Comparison of ENCODE assay signal across 21 cellular contexts in the genomic region with DNA sequence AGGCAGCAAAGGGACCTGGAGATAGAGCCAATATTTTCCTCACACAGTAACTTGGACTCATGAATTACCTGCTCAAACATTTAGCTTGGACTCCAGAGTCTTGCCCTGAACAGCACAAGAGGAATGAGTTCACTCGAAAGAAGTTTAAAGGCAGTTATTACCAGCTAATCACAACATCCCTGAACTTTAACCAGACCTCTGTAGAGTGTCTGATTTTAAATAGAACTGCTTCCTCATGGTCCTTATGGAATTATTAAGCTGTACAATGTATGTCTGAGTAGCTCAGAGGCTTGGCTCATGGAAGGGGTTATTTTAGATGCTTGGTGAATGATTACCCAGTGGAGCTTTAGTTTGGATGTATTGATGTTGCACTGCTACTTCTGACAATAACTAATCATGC.
DNase-seq lines count a peak whose midpoint lies in the region; ATAC-seq and TF ChIP-seq lines count a peak whose summit lies in the region.
"Had no signal": no experiment of that assay in that cellular context is flagged by ENCODE, and none has a peak within 500 bp of the region (broad histone marks: within the 10 kb centered on the region; RNA-seq: fewer than 3 reads in every experiment).

No MANE protein-coding gene starts in this region.

- CTCF ChIA-PET in Panc1 (lab: Charles Lee): no interaction called here

- ATAC-seq in Panc1: no peak
- ATAC-seq in HG03139 (IDR thresholded peaks at IDR 0.05; ENCODE audit: unreplicated experiment): no peak

- TF ChIP-seq EP300 in ovary (IDR thresholded peaks at IDR 0.05): no peak

- H3K9me3 ChIP-seq in Panc1 (ENCODE audit: control insufficient read depth, insufficient read depth, low read depth, low read length) (no peaks in the 10 kb centered on the region), ovary (no peaks in the 10 kb centered on the region)

- TF ChIP-seq CTCF in Panc1 (IDR thresholded peaks at IDR 0.05) (no peak), dorsolateral prefrontal cortex (IDR thresholded peaks at IDR 0.05 in 54 of 56, conservative IDR thresholded peaks at IDR 0.05 in 2 of 56; ENCODE audit: low read depth in 1 of 56, partially characterized antibody in 56 of 56) (no peak), mesothelial cell of epicardium (IDR thresholded peaks at IDR 0.05; ENCODE audit: unreplicated experiment) (no peak), ovary (IDR thresholded peaks at IDR 0.05) (no peak), glutamatergic neuron (IDR thresholded peaks at IDR 0.05; ENCODE audit: partially characterized antibody, unreplicated experiment) (no peak)

- peaks cover 17% of the 10 kb centered on the region for H3K4me1 ChIP-seq in Panc1 (ENCODE audit: control insufficient read depth, insufficient read depth, low read length)
- H3K4me1 ChIP-seq in ovary (ENCODE audit: insufficient read depth): no peaks in the 10 kb centered on the region

- peaks cover 36% of the 10 kb centered on the region for H3K4me1 Mint-ChIP-seq in mesothelial cell of epicardium
- peaks cover 27% of the 10 kb centered on the region for H3K4me1 Mint-ChIP-seq in glutamatergic neuron (ENCODE audit: low read depth, unreplicated experiment)
- H3K4me1 Mint-ChIP-seq: CD4-positive, CD25-positive, alpha-beta regulatory T cell; IgD-negative memory B cell had no signal

- H3K27me3 Mint-ChIP-seq in mesothelial cell of epicardium (ENCODE audit: low read depth) (no peaks in the 10 kb centered on the region), glutamatergic neuron (ENCODE audit: unreplicated experiment) (peaks cover 2% of the 10 kb centered on the region)
- H3K27me3 Mint-ChIP-seq: IgD-negative memory B cell had no signal

- H3K27me3 ChIP-seq in Panc1 (ENCODE audit: control insufficient read depth, insufficient read depth, low read length): no peaks in the 10 kb centered on the region
- H3K27me3 ChIP-seq in dorsolateral prefrontal cortex: no peaks in the 10 kb centered on the region
- H3K27me3 ChIP-seq in ovary: no peaks in the 10 kb centered on the region

- H3K27ac Mint-ChIP-seq in mesothelial cell of epicardium: peak overlapping the region; percentile 37
- H3K27ac Mint-ChIP-seq in glutamatergic neuron (ENCODE audit: unreplicated experiment): no peak overlapping the region
- H3K27ac Mint-ChIP-seq: CD4-positive, CD25-positive, alpha-beta regulatory T cell; IgD-negative memory B cell had no signal

- in situ Hi-C loops in Panc1 (cut with HindIII; ENCODE audit: low pct_unique_long_range_greater_than_20kb, low sequenced_read_pairs): no loop called here

- H3K36me3 Mint-ChIP-seq in mesothelial cell of epicardium: peaks cover 8% of the 10 kb centered on the region
- H3K36me3 Mint-ChIP-seq in glutamatergic neuron (ENCODE audit: unreplicated experiment): peaks cover 4% of the 10 kb centered on the region
- H3K36me3 Mint-ChIP-seq: CD4-positive, CD25-positive, alpha-beta regulatory T cell had no signal

- WGBS in ovary, 3 donors: 76 to 92% (median 87%) methylated on average over 1 of the region's 1 CpG

- DNase-seq in Panc1 (ENCODE audit: low read depth, low spot score): no peak
- DNase-seq in dorsolateral prefrontal cortex: no peak
- no peak for DNase-seq in mesothelial cell of epicardium (ENCODE audit: low spot score in 2 of 2, unreplicated experiment in 2 of 2)
- DNase-seq in renal cortical epithelial cell (ENCODE audit: low read depth): peak; percentile 19
- no peak for DNase-seq in ovary
- no peak for DNase-seq in KG1 (lab: John Stamatoyannopoulos, UW)
- DNase-seq in glutamatergic neuron: no peak
- DNase-seq: CD4-positive, CD25-positive, alpha-beta regulatory T cell; EL; GF-D8; GOT3; HCEC 1CT; Karpas-422; NCI-H1694; NCI-H2081; NCI-H2171 treated with DMSO at 0.1 percent for 48 hours; NCI-H524 treated with DMSO at 0.1 percent for 48 hours; OCI-M1; Right ventricle myocardium superior had no signal

- no TSS peak for BruUV-seq in Panc1 (replicated peaks; lab: Mats Ljungman, UMichigan)

- H3K36me3 ChIP-seq in Panc1 (ENCODE audit: control insufficient read depth, insufficient read depth, low read length): no peaks in the 10 kb centered on the region
- no peaks in the 10 kb centered on the region for H3K36me3 ChIP-seq in ovary

- H3K27ac ChIP-seq in Panc1 (ENCODE audit: low read length): 0 out of 2 replicates have a peak overlapping the region, but pooled peaks have one; percentile 29
- H3K27ac ChIP-seq in dorsolateral prefrontal cortex: peak overlapping the region in 49 of 59 donors; percentile 22 to 97 (median 81)
- H3K27ac ChIP-seq in ovary: no peak overlapping the region

- peaks cover 8% of the 10 kb centered on the region for H3K9me3 Mint-ChIP-seq in mesothelial cell of epicardium
- peaks cover 4% of the 10 kb centered on the region for H3K9me3 Mint-ChIP-seq in glutamatergic neuron (ENCODE audit: unreplicated experiment)
- H3K9me3 Mint-ChIP-seq: IgD-negative memory B cell had no signal

- intact Hi-C loops in Panc1 (cut with micrococcal nuclease; ENCODE audit: unreplicated experiment) (no loop called here), dorsolateral prefrontal cortex (cut with DNase I) (no loop called here), ovary (cut with DNase I) (no loop called here)

- no peak overlapping the region for H3K4me3 ChIP-seq in Panc1 (ENCODE audit: low read depth in 2 of 2, low read length in 2 of 2)
- H3K4me3 ChIP-seq in dorsolateral prefrontal cortex: peak overlapping the region in 1 of 59 donors; percentile 35
- H3K4me3 ChIP-seq in ovary: no peak overlapping the region

- POLR2A ChIA-PET in Panc1 (lab: Charles Lee): interaction anchor here (0.6 kb wide), 1 partner anchor 52 kb away, joined by 3 read pairs; no protein-coding TSS in a partner anchor

- TF ChIP-seq POLR2A in ovary (IDR thresholded peaks at IDR 0.05): no peak

- H3K4me3 Mint-ChIP-seq in mesothelial cell of epicardium (no peak overlapping the region), glutamatergic neuron (ENCODE audit: unreplicated experiment) (no peak overlapping the region)
- H3K4me3 Mint-ChIP-seq: CD4-positive, CD25-positive, alpha-beta regulatory T cell; IgD-negative memory B cell had no signal

Comparison
In these comparisons a context has a peak if more than half of its experiments do, and no peak if none do; other contexts are left out.
1. H3K27ac ChIP-seq: peak in Panc1 (single experiment) and dorsolateral prefrontal cortex (49 of 59); none in ovary (0 of 2).